20 cellular contexts compared by ENCODE assay signal in the genomic region with DNA sequence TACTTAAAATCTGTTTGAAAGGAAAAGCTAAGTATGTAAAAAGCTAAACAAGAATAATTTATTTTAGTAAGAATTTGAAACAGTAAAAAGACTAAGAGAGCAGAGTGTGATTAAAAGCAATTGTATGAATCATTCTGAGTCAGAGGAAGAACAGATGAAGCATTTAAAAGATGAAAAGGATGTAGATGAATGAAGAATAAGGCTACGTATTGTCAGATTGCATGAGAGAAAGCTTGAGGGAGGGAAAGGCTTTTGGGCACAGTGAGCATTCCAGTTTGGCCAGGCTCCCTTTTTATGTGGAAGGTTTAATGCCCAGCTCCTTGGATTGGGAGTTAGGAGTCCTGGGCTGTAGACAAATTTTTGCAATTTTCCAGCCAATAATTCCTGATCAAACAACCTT.
DNase-seq lines count a peak whose midpoint lies in the region; ATAC-seq and TF ChIP-seq lines count a peak whose summit lies in the region.
"Had no signal": no experiment of that assay in that cellular context is flagged by ENCODE, and none has a peak within 500 bp of the region (broad histone marks: within the 10 kb centered on the region; RNA-seq: fewer than 3 reads in every experiment).

No MANE protein-coding gene starts in this region.

- peaks cover 21% of the 10 kb centered on the region for H3K4me1 Mint-ChIP-seq in brain
- no peaks in the 10 kb centered on the region for H3K4me1 Mint-ChIP-seq in natural killer cell
- H3K4me1 Mint-ChIP-seq: T-cell had no signal

- intact Hi-C loops in natural killer cell (cut with micrococcal nuclease): no loop called here

- no peak overlapping the region for H3K4me3 Mint-ChIP-seq in brain
- H3K4me3 Mint-ChIP-seq in natural killer cell: no peak overlapping the region
- H3K4me3 Mint-ChIP-seq: activated T-helper 1 cell treated with anti-CD3 and anti-CD28 coated beads, Interleukin-12 subunit alpha, Interleukin-12 subunit beta, Interleukin-2, Interleukin-4 antibody, amounts not matched to agents 30 ng/mL and 10 ng/mL and 1 ng/mL, durations not matched to agents 14 hours and 24 hours and 36 hours; T-cell had no signal

- H3K36me3 Mint-ChIP-seq in brain: peaks cover 9% of the 10 kb centered on the region
- peaks cover 8% of the 10 kb centered on the region for H3K36me3 Mint-ChIP-seq in natural killer cell
- H3K36me3 Mint-ChIP-seq: T-cell had no signal

- peak overlapping the region in 3 of 5 experiments; percentile 42 to 78 (median 66) for H3K27ac Mint-ChIP-seq in brain
- no peak overlapping the region for H3K27ac Mint-ChIP-seq in natural killer cell
- H3K27ac Mint-ChIP-seq: activated T-helper 1 cell treated with anti-CD3 and anti-CD28 coated beads, Interleukin-12 subunit alpha, Interleukin-12 subunit beta, Interleukin-2, Interleukin-4 antibody, amounts not matched to agents 30 ng/mL and 10 ng/mL and 1 ng/mL, durations not matched to agents 14 hours and 24 hours and 36 hours; T-cell had no signal

- no peaks in the 10 kb centered on the region for H3K27me3 ChIP-seq in iPS-20b (ENCODE audit: insufficient read depth, low read length)
- H3K27me3 ChIP-seq: BLaER1, heart left ventricle, thyroid gland had no signal

- TF ChIP-seq CTCF in brain (conservative IDR thresholded peaks at IDR 0.05) (no peak), natural killer cell (IDR thresholded peaks at IDR 0.05) (no peak)

- peaks cover 28% of the 10 kb centered on the region for H3K4me1 ChIP-seq in iPS-20b (ENCODE audit: insufficient read depth, low read length)
- H3K4me1 ChIP-seq: BLaER1, heart left ventricle had no signal

- H3K9me3 Mint-ChIP-seq in brain (peaks cover 19 to 42% (median 33%) of the 10 kb centered on the region in 5 experiments), natural killer cell (peaks cover 8 to 13% of the 10 kb centered on the region in 2 donors)

- H3K27me3 Mint-ChIP-seq in brain (no peaks in the 10 kb centered on the region), natural killer cell (ENCODE audit: low read depth in 2 of 2) (no peaks in the 10 kb centered on the region)

- DNase-seq in LHCN-M2 (ENCODE audit: low read depth): peak; percentile 14
- DNase-seq in superior temporal gyrus (ENCODE audit: extremely low spot score): peak; percentile 48
- no peak for DNase-seq in natural killer cell
- no peak for DNase-seq in SKM-1 (lab: John Stamatoyannopoulos, UW; ENCODE audit: unreplicated experiment)
- DNase-seq: DMS53; heart left ventricle; left cardiac atrium; NCI-H1092 treated with DMSO at 0.1 percent for 48 hours; NCI-H2171; NCI-H774; stimulated activated CD4-positive, alpha-beta T cell treated with anti-CD3 and anti-CD28 coated beads, Interleukin-4, amount 100 ng/mL, for 4 hours; T-cell; thyroid gland had no signal

- no peaks in the 10 kb centered on the region for H3K36me3 ChIP-seq in iPS-20b (ENCODE audit: insufficient read depth, low read depth, low read length)
- H3K36me3 ChIP-seq: BLaER1, heart left ventricle, thyroid gland had no signal

- H3K4me3 ChIP-seq in iPS-20b (ENCODE audit: low read length): no peak overlapping the region
- H3K4me3 ChIP-seq: BLaER1, heart left ventricle, K562, thyroid gland had no signal

- H3K9ac ChIP-seq in iPS-20b (ENCODE audit: low read depth, low read length): peak overlapping the region; percentile 4; the same call in 1 of the 2 replicates
- H3K9ac ChIP-seq: BLaER1 had no signal

- ATAC-seq in GM18873 (IDR thresholded peaks at IDR 0.05; ENCODE audit: low FRiP score, unreplicated experiment): no peak
- ATAC-seq in natural killer cell: no peak
- ATAC-seq: heart left ventricle, K562, left cardiac atrium, Panc1, T-cell had no signal

- no peak overlapping the region for H3K27ac ChIP-seq in iPS-20b (ENCODE audit: low read length)
- H3K27ac ChIP-seq: BLaER1, heart left ventricle, thyroid gland had no signal

- H3K9me3 ChIP-seq in iPS-20b (ENCODE audit: insufficient read depth, low read depth, low read length): peaks cover 10% of the 10 kb centered on the region; the same call in 1 of the 2 replicates
- H3K9me3 ChIP-seq: thyroid gland had no signal

Comparison
In these comparisons a context has a peak if more than half of its experiments do, and no peak if none do; other contexts are left out.
1. DNase-seq: peak in LHCN-M2 (single experiment) and superior temporal gyrus (single experiment); none in natural killer cell (single experiment) and SKM-1 (single experiment).
2. H3K27ac Mint-ChIP-seq: peak in brain (3 of 5); none in natural killer cell (0 of 2).